In the genomic region with DNA sequence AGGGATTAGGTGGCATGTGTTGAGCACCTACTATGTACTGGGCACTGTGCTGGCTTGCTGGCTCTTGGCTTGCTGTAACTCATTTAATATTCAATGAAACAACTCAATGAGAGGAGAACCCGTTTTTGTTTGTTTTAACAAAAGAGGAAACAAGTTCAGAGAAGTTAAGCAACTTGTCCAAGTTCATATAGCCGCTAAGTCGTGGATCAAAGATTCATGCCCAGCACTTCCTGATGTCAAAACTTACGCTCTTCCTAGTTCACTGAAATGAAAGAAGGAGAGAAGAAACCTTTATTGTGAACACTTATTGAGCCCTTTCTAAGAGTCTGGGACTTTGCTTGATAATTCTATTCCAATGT, we compare ENCODE assay signal across 1 cellular context.
TF ChIP-seq lines count a peak whose summit lies in the region.

No MANE protein-coding gene starts in this region.

TF ChIP-seq in IMR-90, 13 proteins besides CTCF, POLR2A, EP300 and RAD21:
- TF ChIP-seq RFX5 (IDR thresholded peaks at IDR 0.05; ENCODE audit: low read depth, low read length) (no peak), FOS (IDR thresholded peaks at IDR 0.05; ENCODE audit: low read depth, low read length) (no peak), SMC3 (IDR thresholded peaks at IDR 0.05; ENCODE audit: low read depth, low read length) (no peak), NFE2L2 (IDR thresholded peaks at IDR 0.05; ENCODE audit: low read depth, low read length) (no peak), MAFK (IDR thresholded peaks at IDR 0.05; ENCODE audit: low read depth, low read length) (no peak), MXI1 (IDR thresholded peaks at IDR 0.05; ENCODE audit: borderline replicate concordance, low read depth, low read length) (no peak), CHD1 (IDR thresholded peaks at IDR 0.05; ENCODE audit: low read depth, low read length) (no peak), BHLHE40 (IDR thresholded peaks at IDR 0.05; ENCODE audit: low read depth, low read length) (no peak)
